In genomic region chr9:128891354-128892222, GRCh38 we compare ENCODE assay signal across 1 cellular context.
TF ChIP-seq lines count a peak whose summit lies in the region.

No MANE protein-coding gene starts in this region.

TF ChIP-seq in IMR-90, 13 proteins besides CTCF, POLR2A, EP300 and RAD21:
- TF ChIP-seq SMC3 (IDR thresholded peaks at IDR 0.05; ENCODE audit: low read depth, low read length) = no peak
- no peak for TF ChIP-seq FOS (IDR thresholded peaks at IDR 0.05; ENCODE audit: low read depth, low read length)
- no peak for TF ChIP-seq BHLHE40 (IDR thresholded peaks at IDR 0.05; ENCODE audit: low read depth, low read length)
- no peak for TF ChIP-seq USF2 (IDR thresholded peaks at IDR 0.05; ENCODE audit: low read depth, low read length)
